ENCODE assay signal across 1 cellular context in genomic region chr20:1851396-1851795, GRCh38.
TF ChIP-seq lines count a peak whose summit lies in the region.

No MANE protein-coding gene starts in this region.

TF ChIP-seq in K562, 482 proteins besides CTCF, POLR2A, EP300 and RAD21:
- TF ChIP-seq ZNF280B (CRISPR knock-in tag; IDR thresholded peaks at IDR 0.05) (no peak), RBM25 (IDR thresholded peaks at IDR 0.05; ENCODE audit: low read depth, low read length, severe bottlenecking) (peak; percentile 26), ZFP1 (CRISPR knock-in tag; IDR thresholded peaks at IDR 0.05) (no peak), LARP7 (IDR thresholded peaks at IDR 0.05) (no peak), TEAD4 (IDR thresholded peaks at IDR 0.05; ENCODE audit: low read length) (no peak), TEAD4 (CRISPR knock-in tag; IDR thresholded peaks at IDR 0.05; ENCODE audit: borderline replicate concordance) (no peak), DMBX1 (CRISPR knock-in tag; IDR thresholded peaks at IDR 0.05; ENCODE audit: borderline replicate concordance) (no peak)
